8 cellular contexts compared by ENCODE assay signal in the genomic region with DNA sequence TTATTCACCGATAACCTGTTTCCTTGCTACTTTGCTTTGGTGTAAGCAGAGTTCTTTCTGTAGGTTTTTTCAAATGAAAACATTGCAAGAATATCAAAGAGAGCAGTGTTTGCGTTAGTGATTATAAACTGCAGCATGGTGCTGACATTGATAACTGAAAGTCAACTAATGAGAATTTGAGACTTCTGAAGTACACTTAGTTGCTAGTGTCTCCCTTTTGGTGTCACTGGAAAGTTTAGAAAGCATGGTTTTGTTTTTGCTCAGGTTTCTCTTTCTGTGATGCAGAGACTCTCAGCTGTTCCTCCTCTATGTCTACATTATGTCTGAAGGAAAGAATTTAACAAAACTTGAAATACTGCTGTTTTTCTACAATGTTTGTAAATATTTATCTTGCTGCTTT.
DNase-seq lines count a peak whose midpoint lies in the region; ATAC-seq and TF ChIP-seq lines count a peak whose summit lies in the region.

No MANE protein-coding gene starts in this region.

- intact Hi-C loops in right cardiac atrium (cut with DNase I): no loop called here
- intact Hi-C loops in prostate gland (cut with DNase I): no loop called here
- intact Hi-C loops in heart right ventricle (cut with DNase I): loop anchor here in 2 of 10 donors (5.0 kb wide), 1 partner anchor 33 kb away; no protein-coding TSS in a partner anchor

- no peaks in the 10 kb centered on the region for H3K9me3 ChIP-seq in cardiac muscle cell (ENCODE audit: low read depth)
- H3K9me3 ChIP-seq in right cardiac atrium (ENCODE audit: control insufficient read depth, low read length): no peaks in the 10 kb centered on the region
- H3K9me3 ChIP-seq in prostate gland: no peaks in the 10 kb centered on the region
- no peaks in the 10 kb centered on the region for H3K9me3 ChIP-seq in heart right ventricle

- peak overlapping the region in 2 of 3 donors; percentile 11 to 34 for H3K27ac Mint-ChIP-seq in IgD-negative memory B cell
- H3K27ac Mint-ChIP-seq in stimulated activated naive CD8-positive, alpha-beta T cell treated with anti-CD3 and anti-CD28 coated beads, Interleukin-15, Interleukin-2, amounts not matched to agents 100 ng/mL and 50 ng/mL, for 24 hours: peak overlapping the region; percentile 79

- peaks cover 31% of the 10 kb centered on the region for H3K36me3 ChIP-seq in cardiac muscle cell
- H3K36me3 ChIP-seq in prostate gland: no peaks in the 10 kb centered on the region
- H3K36me3 ChIP-seq in heart right ventricle: peaks cover 0 to 83% (median 14%) of the 10 kb centered on the region in 9 donors

- H3K4me3 Mint-ChIP-seq in IgD-negative memory B cell: no peak overlapping the region
- no peak overlapping the region for H3K4me3 Mint-ChIP-seq in stimulated activated naive CD8-positive, alpha-beta T cell treated with anti-CD3 and anti-CD28 coated beads, Interleukin-15, Interleukin-2, amounts not matched to agents 100 ng/mL and 50 ng/mL, for 24 hours

- H3K36me3 Mint-ChIP-seq in IgD-negative memory B cell: peaks cover 14% of the 10 kb centered on the region
- H3K36me3 Mint-ChIP-seq in stimulated activated naive CD8-positive, alpha-beta T cell treated with anti-CD3 and anti-CD28 coated beads, Interleukin-15, Interleukin-2, amounts not matched to agents 100 ng/mL and 50 ng/mL, for 24 hours (ENCODE audit: low read depth): peaks cover 81% of the 10 kb centered on the region

- H3K27me3 ChIP-seq in cardiac muscle cell: no peaks in the 10 kb centered on the region
- H3K27me3 ChIP-seq in right cardiac atrium (ENCODE audit: control insufficient read depth, insufficient read depth): no peaks in the 10 kb centered on the region
- H3K27me3 ChIP-seq in prostate gland (replicated peaks; ENCODE audit: insufficient read depth): no peaks in the 10 kb centered on the region
- H3K27me3 ChIP-seq in heart right ventricle: no peaks in the 10 kb centered on the region

- WGBS in right cardiac atrium: 83% methylated on average over 2 of the region's 2 CpGs
- WGBS in prostate gland: 82% methylated on average over 2 of the region's 2 CpGs
- 81 to 82% methylated on average over 2 of the region's 2 CpGs for WGBS in heart right ventricle, 2 donors

- no peak for TF ChIP-seq CTCF in cardiac muscle cell (IDR thresholded peaks at IDR 0.05; ENCODE audit: low read depth, low read length)
- TF ChIP-seq CTCF in prostate gland (IDR thresholded peaks at IDR 0.05): no peak
- TF ChIP-seq CTCF in heart right ventricle (IDR thresholded peaks at IDR 0.05): no peak

- H3K27ac ChIP-seq in cardiac muscle cell (peak overlapping the region; percentile 57), right cardiac atrium (ENCODE audit: low read length) (no peak overlapping the region), prostate gland (no peak overlapping the region), heart right ventricle (no peak overlapping the region)

- no peaks in the 10 kb centered on the region for H3K9me3 Mint-ChIP-seq in IgD-negative memory B cell
- no peaks in the 10 kb centered on the region for H3K9me3 Mint-ChIP-seq in stimulated activated naive CD8-positive, alpha-beta T cell treated with anti-CD3 and anti-CD28 coated beads, Interleukin-15, Interleukin-2, amounts not matched to agents 100 ng/mL and 50 ng/mL, for 24 hours

- ATAC-seq in right cardiac atrium: no peak
- peak; percentile 70 for ATAC-seq in HG02610 (IDR thresholded peaks at IDR 0.05; ENCODE audit: unreplicated experiment)
- no peak for ATAC-seq in heart right ventricle

- DNase-seq in cardiac muscle cell (ENCODE audit: low read depth in 1 of 2, low spot score in 1 of 2) (no peak), right cardiac atrium (no peak), putamen (ENCODE audit: low spot score) (no peak), prostate gland (ENCODE audit: low spot score) (no peak), heart right ventricle (no peak)

- no peaks in the 10 kb centered on the region for H3K27me3 Mint-ChIP-seq in IgD-negative memory B cell
- H3K27me3 Mint-ChIP-seq in stimulated activated naive CD8-positive, alpha-beta T cell treated with anti-CD3 and anti-CD28 coated beads, Interleukin-15, Interleukin-2, amounts not matched to agents 100 ng/mL and 50 ng/mL, for 24 hours: no peaks in the 10 kb centered on the region

- H3K4me3 ChIP-seq in cardiac muscle cell (no peak overlapping the region), right cardiac atrium (ENCODE audit: low read length) (no peak overlapping the region), prostate gland (no peak overlapping the region), heart right ventricle (no peak overlapping the region)

- H3K4me1 ChIP-seq in cardiac muscle cell (ENCODE audit: low read depth): peaks cover 7% of the 10 kb centered on the region
- H3K4me1 ChIP-seq in right cardiac atrium (ENCODE audit: control insufficient read depth, insufficient read depth, low read length): peaks cover 6% of the 10 kb centered on the region
- no peaks in the 10 kb centered on the region for H3K4me1 ChIP-seq in prostate gland (replicated peaks)
- H3K4me1 ChIP-seq in heart right ventricle: peaks cover 5 to 97% (median 78%) of the 10 kb centered on the region in 9 donors

- peaks cover 44 to 53% (median 53%) of the 10 kb centered on the region in 3 donors for H3K4me1 Mint-ChIP-seq in IgD-negative memory B cell
- H3K4me1 Mint-ChIP-seq in stimulated activated naive CD8-positive, alpha-beta T cell treated with anti-CD3 and anti-CD28 coated beads, Interleukin-15, Interleukin-2, amounts not matched to agents 100 ng/mL and 50 ng/mL, for 24 hours (ENCODE audit: low read depth): peaks cover 90% of the 10 kb centered on the region

- TF ChIP-seq POLR2A in prostate gland (IDR thresholded peaks at IDR 0.05): no peak
